8 cellular contexts compared by ENCODE assay signal in the genomic region with DNA sequence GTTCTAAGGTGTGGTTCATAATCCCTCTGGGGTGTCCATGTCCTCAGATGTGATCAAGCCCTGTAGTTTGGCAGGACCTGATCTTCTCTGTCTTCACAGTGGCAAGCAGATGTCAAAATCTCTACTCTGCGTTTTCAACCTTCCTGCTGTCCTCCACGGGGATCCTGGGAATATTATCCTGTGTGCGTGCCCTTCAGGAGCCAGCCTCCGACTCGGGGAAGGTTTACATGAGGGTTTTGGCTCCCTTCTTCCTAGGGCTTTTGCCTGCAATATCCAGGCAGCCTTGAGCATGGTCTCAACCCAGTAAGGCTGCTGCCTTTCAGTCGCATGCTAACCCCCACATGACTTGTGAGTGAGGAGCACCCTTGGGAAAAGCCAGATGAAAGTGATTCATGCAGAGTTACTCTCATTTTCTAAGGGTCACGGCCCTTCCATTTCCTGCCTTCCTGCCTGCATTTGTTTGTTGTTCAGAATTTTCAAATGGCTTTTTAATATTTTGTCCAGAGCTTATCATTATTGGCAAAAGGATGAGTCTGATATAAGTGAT.
A peak's percentile ranks its signal among the peaks of the same experiment; 100 is the strongest.
DNase-seq lines count a peak whose midpoint lies in the region; ATAC-seq and TF ChIP-seq lines count a peak whose summit lies in the region.

No MANE protein-coding gene starts in this region.

- H2AFZ ChIP-seq in Loucy (ENCODE audit: low read length): no peak overlapping the region

- peak overlapping the region; percentile 65 for H3K9ac ChIP-seq in Loucy (ENCODE audit: low read depth, low read length, poor library complexity, severe bottlenecking)

- H3K36me3 ChIP-seq in Loucy (ENCODE audit: insufficient read depth, low read length) (peaks cover 12% of the 10 kb centered on the region; the same call in 1 of the 2 replicates), brain microvascular endothelial cell (replicated peaks) (no peaks in the 10 kb centered on the region)

- in situ Hi-C loops in brain microvascular endothelial cell (cut with HindIII; ENCODE audit: low pct_ligation_motif_present, low sequenced_read_pairs): no loop called here

- H3K27me3 ChIP-seq in Loucy (ENCODE audit: insufficient read depth, low read length, poor library complexity, severe bottlenecking): no peaks in the 10 kb centered on the region
- H3K27me3 ChIP-seq in brain microvascular endothelial cell (replicated peaks): no peaks in the 10 kb centered on the region

- H3F3A ChIP-seq in Loucy (ENCODE audit: low read depth): peaks cover 10% of the 10 kb centered on the region; the same call in 1 of the 2 replicates

- intact Hi-C loops in posterior cingulate gyrus (cut with DNase I): no loop called here

- ATAC-seq in HG03045 (IDR thresholded peaks at IDR 0.05; ENCODE audit: unreplicated experiment) (no peak), HG02588 (IDR thresholded peaks at IDR 0.05; ENCODE audit: unreplicated experiment) (no peak)

- DNase-seq in GM03348 (ENCODE audit: low spot score) (peak; percentile 90), brain microvascular endothelial cell (peak; percentile 96), mesenteric fat pad (ENCODE audit: low spot score) (peak; percentile 55), HuH-7.5 (ENCODE audit: low spot score) (no peak), posterior cingulate gyrus (no peak)

- H3K4me1 ChIP-seq in Loucy (ENCODE audit: insufficient read depth, low read length, poor library complexity, severe bottlenecking): peaks cover 56% of the 10 kb centered on the region

- peak overlapping the region; percentile 66 for H3K4me2 ChIP-seq in Loucy (ENCODE audit: low read depth, low read length, poor library complexity, severe bottlenecking)

- H3K27ac ChIP-seq in brain microvascular endothelial cell: peak overlapping the region; percentile 97

- H3K79me2 ChIP-seq in Loucy (ENCODE audit: insufficient read depth, low read length): peaks cover 34% of the 10 kb centered on the region

- H3K9me2 ChIP-seq in Loucy (replicated peaks; ENCODE audit: low read depth, low read length): no peaks in the 10 kb centered on the region

- H3K4me3 ChIP-seq in Loucy (ENCODE audit: low read length, poor library complexity, severe bottlenecking) (peak overlapping the region; percentile 19), brain microvascular endothelial cell (ENCODE audit: low read depth, low read length) (no peak overlapping the region)

- H3K9me3 ChIP-seq in Loucy (ENCODE audit: insufficient read depth, low read depth, low read length): 0 out of 2 replicates have a peak, but pooled peaks cover 3% of the 10 kb centered on the region

- H4K20me1 ChIP-seq in Loucy (ENCODE audit: insufficient read depth, low read length, poor library complexity, severe bottlenecking): no peaks in the 10 kb centered on the region

- TF ChIP-seq CTCF in Loucy (conservative IDR thresholded peaks at IDR 0.05; ENCODE audit: low read length) (no peak), brain microvascular endothelial cell (IDR thresholded peaks at IDR 0.05; ENCODE audit: low read depth, low read length, missing control alignments) (no peak)

Comparison
In these comparisons a context has a peak if more than half of its experiments do, and no peak if none do; other contexts are left out.
1. DNase-seq: peak in GM03348 (single experiment), brain microvascular endothelial cell (single experiment) and mesenteric fat pad (single experiment); none in HuH-7.5 (single experiment) and posterior cingulate gyrus (0 of 10).